ENCODE assay signal across 9 cellular contexts in genomic region chr17:42072323-42073187, GRCh38. TPM values are rescaled to one million over a fixed set of nuclear protein-coding genes. Genes with fewer than 3 reads are reported as not detected.
DNase-seq lines count a peak whose midpoint lies in the region; ATAC-seq, FAIRE-seq and TF ChIP-seq lines count a peak whose summit lies in the region.
"Had no signal": no experiment of that assay in that cellular context is flagged by ENCODE, and none has a peak within 500 bp of the region (broad histone marks: within the 10 kb centered on the region; RNA-seq: fewer than 3 reads in every experiment).

No MANE protein-coding gene starts in this region.

- peak overlapping the region; percentile 57; the same call in 1 of the 2 replicates for H2AFZ ChIP-seq in PC-3 (ENCODE audit: low read length)

- peak overlapping the region; percentile 63 for H3K4me2 ChIP-seq in PC-3 (ENCODE audit: low read length)

- peak overlapping the region; percentile 14 for H3K4me3 ChIP-seq in GM06990 (replicated peaks; ENCODE audit: low read depth, low read length)
- peak overlapping the region; percentile 40; the same call in 1 of the 2 replicates for H3K4me3 ChIP-seq in PC-3 (ENCODE audit: low read length)
- peak overlapping the region in 3 of 4 donors; percentile 6 to 63 (median 39) for H3K4me3 ChIP-seq in esophagus squamous epithelium
- H3K4me3 ChIP-seq in prostate gland, result peak overlapping the region; percentile 13 to 30

- no peak for FAIRE-seq in D721Med (lab: Jason Lieb, UNC)

- WGBS in esophagus squamous epithelium, 2 donors, result 81% methylated on average over 4 of the region's 67 CpGs; no CpG with 5 or more reads in 1 of the 2 donors
- 9% methylated on average over 41 of the region's 67 CpGs for WGBS in prostate gland

- BruUV-seq in PC-3 (replicated peaks; lab: Mats Ljungman, UMichigan), result no TSS peak

- H3K79me2 ChIP-seq in PC-3 (ENCODE audit: low read length), result no peaks in the 10 kb centered on the region

- H3K4me1 ChIP-seq in PC-3 (ENCODE audit: insufficient read depth, low read length) (no peaks in the 10 kb centered on the region), esophagus squamous epithelium (peaks cover 0 to 18% (median 10%) of the 10 kb centered on the region in 3 donors), prostate gland (replicated peaks) (no peaks in the 10 kb centered on the region), foreskin keratinocyte (no peaks in the 10 kb centered on the region)

- CTCF ChIA-PET in PC-3 (lab: Charles Lee), result interaction anchor here (0.5 kb wide), 1 partner anchor 24 kb away, joined by 8 read pairs; no protein-coding TSS in a partner anchor

- DNase-seq in GM06990 (ENCODE audit: extremely low read depth, insufficient read length), result no peak
- no peak for DNase-seq in PC-3
- DNase-seq in esophagus squamous epithelium (lab: John Stamatoyannopoulos, UW), result no peak
- no peak for DNase-seq in prostate gland (ENCODE audit: low spot score)
- no peak for DNase-seq in D721Med (ENCODE audit: insufficient read length, low spot score)
- no peak for DNase-seq in foreskin keratinocyte
- no peak for DNase-seq in NCI-H2107 (lab: John Stamatoyannopoulos, UW)
- DNase-seq: GOT3 had no signal

- H4K20me1 ChIP-seq in PC-3 (ENCODE audit: low read length), result no peaks in the 10 kb centered on the region

- H3K9me3 ChIP-seq in PC-3 (ENCODE audit: low read length), result no peaks in the 10 kb centered on the region
- H3K9me3 ChIP-seq in esophagus squamous epithelium, result no peaks in the 10 kb centered on the region
- H3K9me3 ChIP-seq in prostate gland, result no peaks in the 10 kb centered on the region

- TF ChIP-seq POLR2A in esophagus squamous epithelium (IDR thresholded peaks at IDR 0.05) (no peak), prostate gland (IDR thresholded peaks at IDR 0.05) (no peak)

- no peaks in the 10 kb centered on the region for H3K9me2 ChIP-seq in PC-3 (replicated peaks; ENCODE audit: low read length)

- H3K27me3 ChIP-seq in GM06990 (replicated peaks; ENCODE audit: control insufficient read depth, insufficient read depth, low read length) (peaks cover 2% of the 10 kb centered on the region), PC-3 (ENCODE audit: low read length) (0 out of 2 replicates have a peak, but pooled peaks cover 8% of the 10 kb centered on the region), esophagus squamous epithelium (peaks cover 3 to 58% (median 10%) of the 10 kb centered on the region in 4 donors), prostate gland (replicated peaks; ENCODE audit: insufficient read depth) (no peaks in the 10 kb centered on the region), foreskin keratinocyte (peaks cover 38% of the 10 kb centered on the region)

- no peaks in the 10 kb centered on the region for H3F3A ChIP-seq in PC-3 (ENCODE audit: low read length, unreplicated experiment)

- POLR2A ChIA-PET in PC-3 (lab: Charles Lee; ENCODE audit: unreplicated experiment), result no interaction called here

- H3K9ac ChIP-seq in PC-3 (ENCODE audit: low read length), result no peak overlapping the region

- H3K36me3 ChIP-seq in GM06990 (ENCODE audit: control insufficient read depth, insufficient read depth, low read length) (no peaks in the 10 kb centered on the region), PC-3 (ENCODE audit: low read depth, low read length) (no peaks in the 10 kb centered on the region), esophagus squamous epithelium (no peaks in the 10 kb centered on the region), prostate gland (no peaks in the 10 kb centered on the region)

- TF ChIP-seq CTCF in GM06990 (IDR thresholded peaks at IDR 0.05; ENCODE audit: insufficient read depth, low read length, poor library complexity, severe bottlenecking) (no peak), PC-3 (conservative IDR thresholded peaks at IDR 0.05; ENCODE audit: low read depth, low read length) (no peak), esophagus squamous epithelium (IDR thresholded peaks at IDR 0.05) (no peak), prostate gland (IDR thresholded peaks at IDR 0.05) (peak in 1 of 4 experiments; percentile 8), D721Med (IDR thresholded peaks at IDR 0.05; ENCODE audit: insufficient read depth, missing control alignments) (no peak), foreskin keratinocyte (conservative IDR thresholded peaks at IDR 0.05) (no peak)

- intact Hi-C loops in PC-3 (cut with micrococcal nuclease), result no loop called here
- intact Hi-C loops in esophagus squamous epithelium (cut with DNase I), result no loop called here
- intact Hi-C loops in prostate gland (cut with DNase I), result no loop called here

- ATAC-seq in PC-3, result peak; percentile 49; the same call in 1 of the 2 replicates
- ATAC-seq in foreskin keratinocyte, result no peak
- ATAC-seq in HG02884 (IDR thresholded peaks at IDR 0.05; ENCODE audit: unreplicated experiment), result no peak

- no peak overlapping the region for H3K27ac ChIP-seq in PC-3 (ENCODE audit: low read length)
- no peak overlapping the region for H3K27ac ChIP-seq in esophagus squamous epithelium
- no peak overlapping the region for H3K27ac ChIP-seq in prostate gland
- no peak overlapping the region for H3K27ac ChIP-seq in foreskin keratinocyte

RNA-seq across cellular contexts. Expression of gene C17orf113, which starts 22.2 kb away (rescaled TPM):
- total RNA-seq in PC-3 (2014; rRNA removed) (0.62 and 1.8 TPM in 2 replicates), esophagus squamous epithelium (under 1 TPM in 3 of 4 donors, not detected in 1; 0.35 to 0.57 (median 0.48) TPM), prostate gland (1 to 10 TPM; 4.2 to 4.8 TPM), foreskin keratinocyte (0.18 and 0.31 TPM in 2 replicates)
- 0.12 and 0.17 TPM in 2 replicates for polyA plus RNA-seq in foreskin keratinocyte

RNA-seq across cellular contexts. Expression of gene ZNF385C, which starts 25.7 kb away (rescaled TPM):
- total RNA-seq in PC-3 (2014; rRNA removed) (0.04 and 0.17 TPM in 2 replicates), esophagus squamous epithelium (under 1 TPM in 2 of 4 donors, not detected in 2; 0.18 to 0.38 TPM), prostate gland (10 to 100 TPM in 1 of 2 donors, 1 to 10 TPM in 1; 2.3 to 11.8 TPM), foreskin keratinocyte (0.04 TPM in 1 of 2 replicates, not detected in the other)
- polyA plus RNA-seq in foreskin keratinocyte, result 0.06 and 0.15 TPM in 2 replicates

RNA-seq across cellular contexts. Expression of gene DHX58, which starts 40.0 kb away (rescaled TPM):
- not detected in 2 replicates for total RNA-seq in PC-3 (2014; rRNA removed)
- total RNA-seq in esophagus squamous epithelium, result 10 to 100 TPM in 1 of 4 donors, 1 to 10 TPM in 3; 3.9 to 10.4 (median 8.9) TPM
- total RNA-seq in prostate gland, result 10 to 100 TPM; 26.7 to 38.6 TPM
- total RNA-seq in foreskin keratinocyte, result 15.9 and 16.7 TPM in 2 replicates
- polyA plus RNA-seq in foreskin keratinocyte, result 14.6 and 15.6 TPM in 2 replicates

RNA-seq across cellular contexts. Expression of gene KAT2A, which starts 48.6 kb away (rescaled TPM):
- total RNA-seq in PC-3 (2014; rRNA removed) (not detected in 2 replicates), esophagus squamous epithelium (10 to 100 TPM in 3 of 4 donors, 1 to 10 TPM in 1; 9.3 to 34.1 (median 27.0) TPM), prostate gland (10 to 100 TPM; 32.9 to 90.1 TPM), foreskin keratinocyte (31.6 and 35.0 TPM in 2 replicates)
- 36.5 and 39.4 TPM in 2 replicates for polyA plus RNA-seq in foreskin keratinocyte

RNA-seq across cellular contexts. Expression of gene HSPB9, which starts 50.0 kb away (rescaled TPM):
- total RNA-seq in PC-3 (2014; rRNA removed), result not detected in 2 replicates
- total RNA-seq in esophagus squamous epithelium, result not detected
- total RNA-seq in prostate gland, result 1 to 10 TPM in 1 of 2 donors, under 1 TPM in 1; 0.18 to 1.2 TPM
- not detected in 2 replicates for total RNA-seq in foreskin keratinocyte
- not detected in 2 replicates for polyA plus RNA-seq in foreskin keratinocyte
